Comparison of ENCODE assay signal across 10 cellular contexts in genomic region chr18:32576296-32576916, GRCh38.
A peak's percentile ranks its signal among the peaks of the same experiment; 100 is the strongest.
DNase-seq lines count a peak whose midpoint lies in the region; ATAC-seq and TF ChIP-seq lines count a peak whose summit lies in the region.
"Had no signal": no experiment of that assay in that cellular context is flagged by ENCODE, and none has a peak within 500 bp of the region (broad histone marks: within the 10 kb centered on the region; RNA-seq: fewer than 3 reads in every experiment).

No MANE protein-coding gene starts in this region.

- H3K4me1 Mint-ChIP-seq in nephron progenitor cell: peaks cover 14% of the 10 kb centered on the region
- H3K4me1 Mint-ChIP-seq in stimulated activated naive CD8-positive, alpha-beta T cell treated with anti-CD3 and anti-CD28 coated beads, Interleukin-15, amount 100 ng/mL, for 72 hours: no peaks in the 10 kb centered on the region

- H3K4me3 ChIP-seq in gastrocnemius medialis: no peak overlapping the region

- H3K9me3 ChIP-seq in gastrocnemius medialis: no peaks in the 10 kb centered on the region

- intact Hi-C loops in gastrocnemius medialis (cut with DNase I; ENCODE audit: low total_unique reads): no loop called here

- H3K27ac ChIP-seq in gastrocnemius medialis: no peak overlapping the region

- no peak for ATAC-seq in GM19328 (IDR thresholded peaks at IDR 0.05; ENCODE audit: unreplicated experiment)
- no peak for ATAC-seq in stimulated activated naive CD8-positive, alpha-beta T cell treated with anti-CD3 and anti-CD28 coated beads, Interleukin-15, amount 100 ng/mL, for 72 hours
- ATAC-seq in HG02852 (IDR thresholded peaks at IDR 0.05; ENCODE audit: unreplicated experiment): no peak
- ATAC-seq in gastrocnemius medialis: no peak

- H3K27me3 Mint-ChIP-seq in nephron progenitor cell (ENCODE audit: low read depth, poor library complexity): peaks cover 2% of the 10 kb centered on the region
- H3K27me3 Mint-ChIP-seq in stimulated activated naive CD8-positive, alpha-beta T cell treated with anti-CD3 and anti-CD28 coated beads, Interleukin-15, amount 100 ng/mL, for 72 hours: peaks cover 35% of the 10 kb centered on the region

- H3K27ac Mint-ChIP-seq in nephron progenitor cell: no peak overlapping the region
- no peak overlapping the region for H3K27ac Mint-ChIP-seq in stimulated activated naive CD8-positive, alpha-beta T cell treated with anti-CD3 and anti-CD28 coated beads, Interleukin-15, amount 100 ng/mL, for 72 hours

- no peak for TF ChIP-seq POLR2A in gastrocnemius medialis (IDR thresholded peaks at IDR 0.05)

- H3K27me3 ChIP-seq in gastrocnemius medialis: no peaks in the 10 kb centered on the region

- H3K36me3 ChIP-seq in gastrocnemius medialis: no peaks in the 10 kb centered on the region

- H3K36me3 Mint-ChIP-seq in nephron progenitor cell (ENCODE audit: low read depth): peaks cover 8% of the 10 kb centered on the region

- DNase-seq in G401 (ENCODE audit: low spot score) (peak; percentile 2), NCI-H146 (lab: John Stamatoyannopoulos, UW) (peak; percentile 40), dedifferentiated amniotic fluid mesenchymal stem cell (ENCODE audit: extremely low spot score) (peak; percentile 16), nephron progenitor cell (peak; percentile 37), gastrocnemius medialis (no peak)
- DNase-seq in stimulated activated naive CD8-positive, alpha-beta T cell treated with anti-CD3 and anti-CD28 coated beads, Interleukin-15, amount 100 ng/mL, for 72 hours: no peak
- DNase-seq: activated gamma-delta T cell, NCI-H1436 treated with DMSO at 0.1 percent for 48 hours had no signal

- in situ Hi-C loops in G401 (cut with HindIII; ENCODE audit: low sequenced_read_pairs) (no loop called here), gastrocnemius medialis (cut with MboI; ENCODE audit: low sequenced_read_pairs in 4 of 4) (no loop called here)

- no peaks in the 10 kb centered on the region for H3K4me1 ChIP-seq in gastrocnemius medialis

- TF ChIP-seq CTCF in nephron progenitor cell (IDR thresholded peaks at IDR 0.05) (peak; percentile 46), gastrocnemius medialis (IDR thresholded peaks at IDR 0.05 in 4 of 5, conservative IDR thresholded peaks at IDR 0.05 in 1 of 5) (no peak)

- H3K9me3 Mint-ChIP-seq in nephron progenitor cell: no peaks in the 10 kb centered on the region
- no peaks in the 10 kb centered on the region for H3K9me3 Mint-ChIP-seq in stimulated activated naive CD8-positive, alpha-beta T cell treated with anti-CD3 and anti-CD28 coated beads, Interleukin-15, amount 100 ng/mL, for 72 hours

- no peak overlapping the region for H3K4me3 Mint-ChIP-seq in nephron progenitor cell
- H3K4me3 Mint-ChIP-seq in stimulated activated naive CD8-positive, alpha-beta T cell treated with anti-CD3 and anti-CD28 coated beads, Interleukin-15, amount 100 ng/mL, for 72 hours: no peak overlapping the region

Comparison
In these comparisons a context has a peak if more than half of its experiments do, and no peak if none do; other contexts are left out.
1. DNase-seq: peak in G401 (single experiment), NCI-H146 (single experiment), dedifferentiated amniotic fluid mesenchymal stem cell (single experiment) and nephron progenitor cell (single experiment); none in stimulated activated naive CD8-positive, alpha-beta T cell treated with anti-CD3 and anti-CD28 coated beads, Interleukin-15, amount 100 ng/mL, for 72 hours (0 of 2) and gastrocnemius medialis (0 of 2).